In genomic region chr12:96219700-96220206, GRCh38 we compare ENCODE assay signal across 7 cellular contexts. TPM values are rescaled to one million over a fixed set of nuclear protein-coding genes. Genes with fewer than 3 reads are reported as not detected.
DNase-seq lines count a peak whose midpoint lies in the region; TF ChIP-seq lines count a peak whose summit lies in the region.

No MANE protein-coding gene starts in this region.

- intact Hi-C loops in dendritic cell treated with granulocyte-macrophage colony-stimulating factor and Interleukin-4, amounts not matched to agents 40 ng/mL and 50 ng/mL, for 4 days (cut with micrococcal nuclease): loop anchor here (10.0 kb wide), 1 partner anchor 95 kb away; no protein-coding TSS in a partner anchor
- intact Hi-C loops in ovary (cut with DNase I): loop anchor here (5.0 to 10.0 kb wide), 4 partner anchors 157 to 295 kb away; partner anchors contain the start of gene CDK17 (in 2 of the 4)

- no peak overlapping the region for H3K4me3 ChIP-seq in ovary

- H3K4me1 ChIP-seq in ovary (ENCODE audit: insufficient read depth): no peaks in the 10 kb centered on the region

- H3K27ac Mint-ChIP-seq in dendritic cell treated with granulocyte-macrophage colony-stimulating factor and Interleukin-4, amounts not matched to agents 40 ng/mL and 50 ng/mL, for 4 days: peak overlapping the region; percentile 14
- H3K27ac Mint-ChIP-seq in osteocyte (ENCODE audit: unreplicated experiment): peak overlapping the region; percentile 95

- peaks cover 44% of the 10 kb centered on the region for H3K36me3 Mint-ChIP-seq in dendritic cell treated with granulocyte-macrophage colony-stimulating factor and Interleukin-4, amounts not matched to agents 40 ng/mL and 50 ng/mL, for 4 days (ENCODE audit: low read depth)
- peaks cover 9% of the 10 kb centered on the region for H3K36me3 Mint-ChIP-seq in osteocyte (ENCODE audit: unreplicated experiment)

- DNase-seq in GM04503 (ENCODE audit: low read depth) (peak; percentile 88), NCI-H2196 (lab: John Stamatoyannopoulos, UW; ENCODE audit: unreplicated experiment) (peak; percentile 37), osteocyte (ENCODE audit: extremely low spot score, unreplicated experiment) (peak; percentile 91), ovary (no peak), NOMO-1 treated with DMSO at 0.1 percent for 48 hours (lab: John Stamatoyannopoulos, UW; ENCODE audit: unreplicated experiment) (no peak), GM19240 (ENCODE audit: insufficient read length, low spot score) (no peak)

- H3K9me3 Mint-ChIP-seq in dendritic cell treated with granulocyte-macrophage colony-stimulating factor and Interleukin-4, amounts not matched to agents 40 ng/mL and 50 ng/mL, for 4 days: no peaks in the 10 kb centered on the region
- H3K9me3 Mint-ChIP-seq in osteocyte (ENCODE audit: unreplicated experiment): no peaks in the 10 kb centered on the region

- H3K36me3 ChIP-seq in ovary: no peaks in the 10 kb centered on the region

- WGBS in ovary, 3 donors: 86 to 94% (median 93%) methylated on average over 15 of the region's 15 CpGs

- H3K27me3 ChIP-seq in ovary: no peaks in the 10 kb centered on the region

- no peaks in the 10 kb centered on the region for H3K9me3 ChIP-seq in ovary

- TF ChIP-seq EP300 in ovary (IDR thresholded peaks at IDR 0.05): no peak

- no peak overlapping the region for H3K27ac ChIP-seq in ovary

- TF ChIP-seq POLR2A in ovary (IDR thresholded peaks at IDR 0.05): no peak

- no peak overlapping the region for H3K4me3 Mint-ChIP-seq in dendritic cell treated with granulocyte-macrophage colony-stimulating factor and Interleukin-4, amounts not matched to agents 40 ng/mL and 50 ng/mL, for 4 days
- peak overlapping the region; percentile 60 for H3K4me3 Mint-ChIP-seq in osteocyte (ENCODE audit: unreplicated experiment)

- TF ChIP-seq CTCF in osteocyte (IDR thresholded peaks at IDR 0.05) (no peak), ovary (IDR thresholded peaks at IDR 0.05) (no peak)

- no peaks in the 10 kb centered on the region for H3K27me3 Mint-ChIP-seq in dendritic cell treated with granulocyte-macrophage colony-stimulating factor and Interleukin-4, amounts not matched to agents 40 ng/mL and 50 ng/mL, for 4 days
- no peaks in the 10 kb centered on the region for H3K27me3 Mint-ChIP-seq in osteocyte (ENCODE audit: unreplicated experiment)

- H3K4me1 Mint-ChIP-seq in dendritic cell treated with granulocyte-macrophage colony-stimulating factor and Interleukin-4, amounts not matched to agents 40 ng/mL and 50 ng/mL, for 4 days (ENCODE audit: low read depth): peaks cover 32% of the 10 kb centered on the region
- peaks cover 51% of the 10 kb centered on the region for H3K4me1 Mint-ChIP-seq in osteocyte (ENCODE audit: unreplicated experiment)

RNA-seq across cellular contexts. Expression of gene ELK3, which starts 25.6 kb away (rescaled TPM):
- total RNA-seq in osteocyte: 49.3 and 49.5 TPM in 2 replicates
- 10 to 100 TPM; 11.5 to 25.9 (median 15.2) TPM for total RNA-seq in ovary
- 10 to 100 TPM; 15.6 to 25.8 TPM for polyA plus RNA-seq in ovary

Comparison
In these comparisons a context has a peak if more than half of its experiments do, and no peak if none do; other contexts are left out.
1. DNase-seq: peak in GM04503 (single experiment), NCI-H2196 (single experiment) and osteocyte (single experiment); none in ovary (0 of 5), NOMO-1 treated with DMSO at 0.1 percent for 48 hours (single experiment) and GM19240 (single experiment).